Comparison of ENCODE assay signal across 10 cellular contexts in the genomic region with DNA sequence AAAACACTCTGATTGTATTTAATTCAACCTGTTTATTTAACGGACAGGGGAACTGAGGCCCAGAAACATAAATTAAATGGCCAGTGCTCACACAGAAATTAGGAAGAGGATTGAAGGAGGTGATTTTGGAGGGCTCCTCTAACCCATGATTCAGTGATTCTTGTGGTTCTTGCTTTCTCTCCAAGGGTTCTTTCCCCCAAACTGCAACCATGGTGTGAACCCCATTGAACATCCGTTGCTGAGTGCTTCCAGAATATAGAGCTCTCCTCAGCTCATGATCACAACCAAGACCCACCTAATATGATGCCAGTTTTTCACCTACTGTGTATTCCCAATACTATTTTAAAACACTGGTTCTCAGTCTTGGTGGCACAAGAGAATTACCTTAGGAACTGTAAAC. TPM values are rescaled to one million over a fixed set of nuclear protein-coding genes. Genes with fewer than 3 reads are reported as not detected.
A peak's percentile ranks its signal among the peaks of the same experiment; 100 is the strongest.
DNase-seq lines count a peak whose midpoint lies in the region; ATAC-seq, FAIRE-seq and TF ChIP-seq lines count a peak whose summit lies in the region.
"Had no signal": no experiment of that assay in that cellular context is flagged by ENCODE, and none has a peak within 500 bp of the region (broad histone marks: within the 10 kb centered on the region; RNA-seq: fewer than 3 reads in every experiment).

No MANE protein-coding gene starts in this region.

- no peaks in the 10 kb centered on the region for H4K20me1 ChIP-seq in HepG2 (ENCODE audit: insufficient read depth, low read length)

- WGBS in liver, result 61% methylated on average over 2 of the region's 2 CpGs
- 41% methylated on average over 2 of the region's 2 CpGs for WGBS in HepG2 (ENCODE audit: low lambda C conversion rate)
- 33 to 61% methylated on average over 2 of the region's 2 CpGs for WGBS in body of pancreas, 2 donors

- H3K9me3 Mint-ChIP-seq in naive thymus-derived CD8-positive, alpha-beta T cell, result no peaks in the 10 kb centered on the region

- no peaks in the 10 kb centered on the region for H3K79me2 ChIP-seq in HepG2 (ENCODE audit: insufficient read depth, low read length)

- TF ChIP-seq CTCF in liver (IDR thresholded peaks at IDR 0.05; ENCODE audit: low read depth, low read length, missing input control), result no peak
- no peak for TF ChIP-seq CTCF in HepG2 (CRISPR knock-in tag; IDR thresholded peaks at IDR 0.05)
- TF ChIP-seq CTCF in body of pancreas (IDR thresholded peaks at IDR 0.05), result no peak

- no peak overlapping the region for H2AFZ ChIP-seq in HepG2 (ENCODE audit: low read length)

- no peak for TF ChIP-seq EP300 in HepG2 (IDR thresholded peaks at IDR 0.05; ENCODE audit: low read depth in 2 of 2, low read length in 2 of 2)
- no peak for TF ChIP-seq EP300 in HepG2 (CRISPR knock-in tag; IDR thresholded peaks at IDR 0.05; ENCODE audit: borderline replicate concordance)

- H3K36me3 Mint-ChIP-seq in naive thymus-derived CD8-positive, alpha-beta T cell, result peaks cover 4 to 32% (median 6%) of the 10 kb centered on the region in 3 donors

- CTCF ChIA-PET in HepG2 (lab: Yijun Ruan, JAX; ENCODE audit: low intra/inter-chr PET ratio, low total read pairs), result no interaction called here

- H3K4me3 Mint-ChIP-seq in naive thymus-derived CD8-positive, alpha-beta T cell, result peak overlapping the region; percentile 46 to 93 (median 79)

- H3K27ac Mint-ChIP-seq in naive thymus-derived CD8-positive, alpha-beta T cell, result peak overlapping the region; percentile 87 to 98 (median 92)

- POLR2A ChIA-PET in HepG2 (lab: Yijun Ruan, JAX), result no interaction called here
- POLR2A ChIA-PET in naive thymus-derived CD8-positive, alpha-beta T cell (lab: Charles Lee), result interaction anchor here (0.8 to 2.8 kb wide), 15 partner anchors 9 to 363 kb away, joined by 3 to 14 read pairs (median 4); partner anchors contain the start of genes APLF and FBXO48

- no peak for FAIRE-seq in HepG2 (lab: Jason Lieb, UNC)

- H3K36me3 ChIP-seq in liver (ENCODE audit: control insufficient read depth in 4 of 4, insufficient read depth in 3 of 4, low read depth in 1 of 4, low read length in 3 of 4) (peaks cover 0 to 4% (median under 1%) of the 10 kb centered on the region in 4 donors), HepG2 (replicated peaks in 1 of 2; ENCODE audit: control insufficient read depth in 1 of 2, insufficient read depth in 2 of 2, low read length in 2 of 2) (no peaks in the 10 kb centered on the region), body of pancreas (replicated peaks in 1 of 2; ENCODE audit: insufficient read depth in 1 of 2, low read depth in 2 of 2) (no peaks in the 10 kb centered on the region)

- H3K27ac ChIP-seq in liver (ENCODE audit: low read depth in 1 of 2, low read length in 2 of 2) (peak overlapping the region; percentile 66 to 84), HepG2 (ENCODE audit: extremely low read length, insufficient read depth, low read length) (no peak overlapping the region), body of pancreas (peak overlapping the region; percentile 17 to 66 (median 53))

- ATAC-seq in HepG2 (no peak), body of pancreas (no peak), HG03354 (IDR thresholded peaks at IDR 0.05; ENCODE audit: poor library complexity, severe bottlenecking, unreplicated experiment) (no peak)
- ATAC-seq in naive thymus-derived CD8-positive, alpha-beta T cell, result peak; percentile 33 to 50

- peaks cover 32 to 75% (median 69%) of the 10 kb centered on the region in 4 donors for H3K4me1 Mint-ChIP-seq in naive thymus-derived CD8-positive, alpha-beta T cell

- intact Hi-C loops in HepG2 (cut with micrococcal nuclease; ENCODE audit: unreplicated experiment) (no loop called here), body of pancreas (cut with DNase I) (no loop called here)

- no peak overlapping the region for H3K4me2 ChIP-seq in HepG2 (ENCODE audit: low read depth, low read length)

- DNase-seq in HepG2 (ENCODE audit: low spot score) (no peak), body of pancreas (no peak), putamen (ENCODE audit: low spot score) (no peak), AG20443 (ENCODE audit: low spot score) (no peak)
- peak in 1 of 10 donors; percentile 26 for DNase-seq in naive thymus-derived CD8-positive, alpha-beta T cell
- DNase-seq in activated CD4-positive, alpha-beta T cell treated with anti-CD3 and anti-CD28 coated beads, Interleukin-2, amount 50 U/mL, for 4 hours, result no peak

- in situ Hi-C loops in HepG2 (cut with HindIII; ENCODE audit: extremely low pct_ligation_motif_present, low pct_unique_long_range_greater_than_20kb), result no loop called here

- H3K9ac ChIP-seq in liver (ENCODE audit: low read depth in 1 of 2, low read length in 2 of 2) (no peak overlapping the region), HepG2 (ENCODE audit: insufficient read depth, low read depth, low read length) (no peak overlapping the region)

- H3K9me3 ChIP-seq in liver (ENCODE audit: control insufficient read depth in 4 of 4, low read length in 3 of 4) (no peaks in the 10 kb centered on the region), HepG2 (ENCODE audit: low read length) (no peaks in the 10 kb centered on the region), body of pancreas (no peaks in the 10 kb centered on the region)

- TF ChIP-seq POLR2A in HepG2 (IDR thresholded peaks at IDR 0.05; ENCODE audit: insufficient read depth in 1 of 2, low read depth in 2 of 2, low read length in 2 of 2) (no peak), body of pancreas (IDR thresholded peaks at IDR 0.05) (no peak)

- no peak for TF ChIP-seq RAD21 in liver (IDR thresholded peaks at IDR 0.05)
- no peak for TF ChIP-seq RAD21 in HepG2 (CRISPR knock-in tag; IDR thresholded peaks at IDR 0.05)

- H3K27me3 Mint-ChIP-seq in naive thymus-derived CD8-positive, alpha-beta T cell, result no peaks in the 10 kb centered on the region

- BruUV-seq in HepG2 (replicated peaks; lab: Mats Ljungman, UMichigan), result no TSS peak

- H3K27me3 ChIP-seq in liver (ENCODE audit: control insufficient read depth in 4 of 4, insufficient read depth in 4 of 4, low read length in 3 of 4) (no peaks in the 10 kb centered on the region), HepG2 (ENCODE audit: control insufficient read depth in 1 of 2, insufficient read depth in 2 of 2, low read length in 2 of 2) (peaks cover 2 to 19% of the 10 kb centered on the region in 2 experiments; a peak in 2 of 5 replicates), body of pancreas (no peaks in the 10 kb centered on the region)

- H3K4me1 ChIP-seq in liver (ENCODE audit: control insufficient read depth in 4 of 4, insufficient read depth in 4 of 4, low read length in 3 of 4) (peaks cover 0 to 6% (median 2%) of the 10 kb centered on the region in 4 donors), HepG2 (ENCODE audit: insufficient read depth, low read length) (peaks cover 9% of the 10 kb centered on the region; the same call in 1 of the 2 replicates), body of pancreas (peaks cover 36% of the 10 kb centered on the region)

- H3K4me3 ChIP-seq in liver (ENCODE audit: low read depth in 1 of 3, low read length in 3 of 3) (no peak overlapping the region), HepG2 (replicated peaks in 1 of 3; ENCODE audit: insufficient read depth in 1 of 3, low read depth in 2 of 3, low read length in 3 of 3) (no peak overlapping the region), body of pancreas (no peak overlapping the region)

TF ChIP-seq in liver, 16 proteins besides CTCF, POLR2A, EP300 and RAD21 (continues in another document):
- TF ChIP-seq NR2F2 (IDR thresholded peaks at IDR 0.05), result no peak
- TF ChIP-seq, protein P1, sequence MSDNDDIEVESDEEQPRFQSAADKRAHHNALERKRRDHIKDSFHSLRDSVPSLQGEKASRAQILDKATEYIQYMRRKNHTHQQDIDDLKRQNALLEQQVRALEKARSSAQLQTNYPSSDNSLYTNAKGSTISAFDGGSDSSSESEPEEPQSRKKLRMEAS (IDR thresholded peaks at IDR 0.05), result no peak

TF ChIP-seq in HepG2, 621 proteins besides CTCF, POLR2A, EP300 and RAD21 (continues in another document):
- TF ChIP-seq JDP2 (CRISPR knock-in tag; IDR thresholded peaks at IDR 0.05; ENCODE audit: borderline replicate concordance), result no peak

RNA-seq across cellular contexts. Expression of gene BMP10, which starts 41.4 kb away (rescaled TPM):
- total RNA-seq in liver (1 to 10 TPM; 8.0 to 9.5 TPM), HepG2 (2016; rRNA removed; fragmentation: Illumina TruSeq; extraction: Trizol) (not detected in 2 replicates), body of pancreas (not detected)
- polyA plus RNA-seq in liver (1 to 10 TPM in 1 of 2 donors, under 1 TPM in 1; 0.39 to 10.0 TPM), HepG2 (2011; rRNA removed) (not detected in 2 replicates)
- total RNA-seq in HepG2 (2016; cell fraction: cytosol; rRNA removed; fragmentation: Illumina TruSeq; extraction: Trizol; ENCODE audit: low read depth), result not detected in 2 replicates
- not detected in 2 replicates for total RNA-seq in HepG2 (2016; cell fraction: insoluble cytoplasmic fraction; rRNA removed; fragmentation: Illumina TruSeq; extraction: Trizol)
- total RNA-seq in HepG2 (2016; cell fraction: membrane; rRNA removed; fragmentation: Illumina TruSeq; extraction: Trizol), result not detected in 2 replicates
- not detected in 2 replicates for total RNA-seq in HepG2 (2016; cell fraction: nucleus; rRNA removed; fragmentation: Illumina TruSeq; extraction: Trizol)
- not detected in 2 replicates for polyA plus RNA-seq in HepG2 (2011; cell fraction: cytosol; rRNA removed)
- not detected in 2 replicates for polyA plus RNA-seq in HepG2 (2011; cell fraction: nucleus; rRNA removed)
- not detected in 2 replicates for polyA plus RNA-seq in HepG2 (2012)
- polyA plus RNA-seq in HepG2 (2016; cell fraction: cytosol; fragmentation: Illumina TruSeq; extraction: Trizol; ENCODE audit: low read depth), result not detected in 2 replicates
- polyA plus RNA-seq in HepG2 (2016; cell fraction: insoluble cytoplasmic fraction; fragmentation: Illumina TruSeq; extraction: Trizol; ENCODE audit: low read depth), result not detected in 2 replicates
- polyA plus RNA-seq in HepG2 (2016; cell fraction: membrane; fragmentation: Illumina TruSeq; extraction: Trizol; ENCODE audit: low read depth), result not detected in 2 replicates
- not detected in 2 replicates for polyA plus RNA-seq in HepG2 (2016; cell fraction: nucleus; fragmentation: Illumina TruSeq; extraction: Trizol; ENCODE audit: insufficient read depth, low read depth)
- not detected in 2 replicates for polyA minus RNA-seq in HepG2 (2011; rRNA and poly(A)+ RNA removed; ENCODE audit: low replicate concordance)
- not detected in 2 replicates for polyA minus RNA-seq in HepG2 (2011; cell fraction: cytosol; rRNA and poly(A)+ RNA removed)
- not detected in 2 replicates for polyA minus RNA-seq in HepG2 (2011; cell fraction: nucleus; rRNA and poly(A)+ RNA removed)
- not detected for total RNA-seq in naive thymus-derived CD8-positive, alpha-beta T cell
- polyA plus RNA-seq in naive thymus-derived CD8-positive, alpha-beta T cell, result not detected
- total RNA-seq: occipital lobe, subcutaneous adipose tissue had no signal

Comparison
In these comparisons a context has a peak if more than half of its experiments do, and no peak if none do; other contexts are left out.
1. ATAC-seq: peak in naive thymus-derived CD8-positive, alpha-beta T cell (2 of 2); none in HepG2 (single experiment), body of pancreas (single experiment) and HG03354 (single experiment).